Comparison of ENCODE assay signal across 16 cellular contexts in genomic region chr14:34580381-34580780, GRCh38. TPM values are rescaled to one million over a fixed set of nuclear protein-coding genes. Genes with fewer than 3 reads are reported as not detected.
DNase-seq lines count a peak whose midpoint lies in the region; ATAC-seq and TF ChIP-seq lines count a peak whose summit lies in the region.
"Had no signal": no experiment of that assay in that cellular context is flagged by ENCODE, and none has a peak within 500 bp of the region (broad histone marks: within the 10 kb centered on the region; RNA-seq: fewer than 3 reads in every experiment).

No MANE protein-coding gene starts in this region.

- H3K27ac ChIP-seq in osteoblast (ENCODE audit: low read depth, low read length) (peak overlapping the region; percentile 24), upper lobe of right lung (no peak overlapping the region)

- ATAC-seq in Right ventricle myocardium superior (ENCODE audit: poor library complexity): no peak
- ATAC-seq in Right ventricle myocardium inferior: no peak
- ATAC-seq in upper lobe of right lung: no peak
- ATAC-seq in HG03442 (IDR thresholded peaks at IDR 0.05; ENCODE audit: unreplicated experiment): no peak
- ATAC-seq: Panc1 had no signal

- intact Hi-C loops in Right ventricle myocardium superior (cut with DNase I): no loop called here
- intact Hi-C loops in Right ventricle myocardium inferior (cut with DNase I): no loop called here
- intact Hi-C loops in upper lobe of right lung (cut with DNase I): no loop called here

- H3K4me3 ChIP-seq in adipocyte (ENCODE audit: low read length) (no peak overlapping the region), osteoblast (ENCODE audit: insufficient read depth, low read length) (no peak overlapping the region), upper lobe of right lung (no peak overlapping the region)

- H2AFZ ChIP-seq in osteoblast (ENCODE audit: low read length): no peak overlapping the region

- H3K79me2 ChIP-seq in osteoblast (ENCODE audit: insufficient read depth, low read length): peaks cover 9% of the 10 kb centered on the region

- H3K36me3 ChIP-seq in adipocyte (ENCODE audit: control insufficient read depth, insufficient read depth, low read length, severe bottlenecking) (peaks cover 43% of the 10 kb centered on the region), osteoblast (ENCODE audit: insufficient read depth, low read length) (peaks cover 72% of the 10 kb centered on the region), upper lobe of right lung (peaks cover 84% of the 10 kb centered on the region)

- DNase-seq in Right ventricle myocardium superior: peak; percentile 15
- no peak for DNase-seq in Right ventricle myocardium inferior (ENCODE audit: missing footprints)
- no peak for DNase-seq in adipocyte (ENCODE audit: low read depth)
- no peak for DNase-seq in osteoblast (ENCODE audit: insufficient read length, low spot score, missing footprints)
- DNase-seq in upper lobe of right lung: peak; percentile 19
- no peak for DNase-seq in HT-29 (ENCODE audit: low spot score)
- DNase-seq: CD8-positive, alpha-beta memory T cell; DMS 273 treated with DMSO at 0.1 percent for 48 hours; Karpas-422; NCI-H1930; NCI-H2171; NCI-H446 treated with DMSO at 0.1 percent for 48 hours; NCI-H748 treated with DMSO at 0.1 percent for 48 hours; SHP77 treated with DMSO at 0.1 percent for 48 hours had no signal

- H3K9ac ChIP-seq in adipocyte (ENCODE audit: low read length): peak overlapping the region; percentile 62

- H3K4me1 ChIP-seq in adipocyte (ENCODE audit: control insufficient read depth, insufficient read depth, low read length): peaks cover 22% of the 10 kb centered on the region
- H3K4me1 ChIP-seq in osteoblast (ENCODE audit: insufficient read depth, low read length): peaks cover 5% of the 10 kb centered on the region
- no peaks in the 10 kb centered on the region for H3K4me1 ChIP-seq in upper lobe of right lung

- no peak overlapping the region for H3K4me2 ChIP-seq in osteoblast (ENCODE audit: insufficient read depth, low read length)

- H4K20me1 ChIP-seq in osteoblast (ENCODE audit: insufficient read depth, low read length): no peaks in the 10 kb centered on the region

- TF ChIP-seq CTCF in osteoblast (IDR thresholded peaks at IDR 0.05; ENCODE audit: extremely low read depth, low read depth, low read length) (no peak), upper lobe of right lung (IDR thresholded peaks at IDR 0.05) (no peak)

- H3K9me3 ChIP-seq in adipocyte (ENCODE audit: control insufficient read depth, low read length) (no peaks in the 10 kb centered on the region), osteoblast (ENCODE audit: low read depth, low read length) (no peaks in the 10 kb centered on the region), upper lobe of right lung (no peaks in the 10 kb centered on the region)

- no peaks in the 10 kb centered on the region for H3K27me3 ChIP-seq in adipocyte (replicated peaks; ENCODE audit: control insufficient read depth, insufficient read depth, low read length)
- H3K27me3 ChIP-seq in osteoblast (ENCODE audit: insufficient read depth, low read length): no peaks in the 10 kb centered on the region
- H3K27me3 ChIP-seq in upper lobe of right lung: no peaks in the 10 kb centered on the region

RNA-seq across cellular contexts. Expression of gene EAPP, which starts 40.9 kb away (rescaled TPM):
- total RNA-seq in Right ventricle myocardium superior (17.8 TPM), Right ventricle myocardium inferior (16.7 TPM), osteoblast (51.9 and 53.6 TPM in 2 replicates), upper lobe of right lung (26.9 TPM)
- total RNA-seq in HT-29 (2014; rRNA removed; shearing (Covaris generic)): 9.9 and 14.1 TPM in 2 replicates

RNA-seq across cellular contexts. Expression of gene SNX6, which starts 49.6 kb away (rescaled TPM):
- 66.9 TPM for total RNA-seq in Right ventricle myocardium superior
- 66.4 TPM for total RNA-seq in Right ventricle myocardium inferior
- 177 and 204 TPM in 2 replicates for total RNA-seq in osteoblast
- total RNA-seq in upper lobe of right lung: 64.9 TPM
- total RNA-seq in HT-29 (2014; rRNA removed; shearing (Covaris generic)): 9.4 and 9.8 TPM in 2 replicates

Comparison
In these comparisons a context has a peak if more than half of its experiments do, and no peak if none do; other contexts are left out.
1. DNase-seq: peak in Right ventricle myocardium superior (single experiment) and upper lobe of right lung (single experiment); none in Right ventricle myocardium inferior (single experiment), adipocyte (single experiment), osteoblast (single experiment) and HT-29 (single experiment).